Comparison of ENCODE assay signal across 1 cellular context in the genomic region with DNA sequence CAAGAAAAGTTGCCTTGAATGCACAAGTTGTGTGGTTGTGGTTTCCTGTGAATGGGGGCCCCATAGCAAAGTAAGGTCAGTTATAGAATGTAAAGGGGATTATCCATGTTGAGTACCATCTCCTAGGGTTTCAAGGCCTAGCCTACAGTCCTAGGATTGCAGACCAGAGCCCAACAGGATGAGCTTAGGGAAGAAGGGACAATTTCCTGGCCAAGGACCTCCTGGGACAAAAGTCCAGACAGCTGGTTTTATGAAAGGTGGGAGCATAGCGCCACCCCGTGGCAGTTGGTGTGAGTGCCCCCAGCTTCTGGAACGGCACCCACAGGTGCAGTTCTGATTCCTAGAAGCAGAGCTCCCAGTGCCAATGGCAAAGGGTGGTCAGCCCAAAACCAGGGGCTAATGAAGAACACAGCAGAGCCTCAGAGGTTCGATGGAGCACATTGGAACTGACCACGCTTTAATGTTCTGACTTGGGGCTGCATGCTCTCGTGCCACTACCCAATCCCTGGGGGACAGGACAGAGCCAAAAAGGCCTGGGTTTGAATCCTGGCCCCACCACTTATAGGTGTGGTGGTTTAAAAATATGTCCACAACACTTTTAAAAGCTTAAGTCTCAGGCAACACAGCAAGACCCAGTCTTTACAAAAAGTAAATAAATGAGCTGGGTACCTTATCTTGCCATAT.
A peak's percentile ranks its signal among the peaks of the same experiment; 100 is the strongest.
TF ChIP-seq lines count a peak whose summit lies in the region.

No MANE protein-coding gene starts in this region.

TF ChIP-seq in HepG2, 621 proteins besides CTCF, POLR2A, EP300 and RAD21 (continues in another document):
- TF ChIP-seq, protein P1, sequence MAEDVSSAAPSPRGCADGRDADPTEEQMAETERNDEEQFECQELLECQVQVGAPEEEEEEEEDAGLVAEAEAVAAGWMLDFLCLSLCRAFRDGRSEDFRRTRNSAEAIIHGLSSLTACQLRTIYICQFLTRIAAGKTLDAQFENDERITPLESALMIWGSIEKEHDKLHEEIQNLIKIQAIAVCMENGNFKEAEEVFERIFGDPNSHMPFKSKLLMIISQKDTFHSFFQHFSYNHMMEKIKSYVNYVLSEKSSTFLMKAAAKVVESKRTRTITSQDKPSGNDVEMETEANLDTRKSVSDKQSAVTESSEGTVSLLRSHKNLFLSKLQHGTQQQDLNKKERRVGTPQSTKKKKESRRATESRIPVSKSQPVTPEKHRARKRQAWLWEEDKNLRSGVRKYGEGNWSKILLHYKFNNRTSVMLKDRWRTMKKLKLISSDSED (CRISPR knock-in tag; IDR thresholded peaks at IDR 0.05), result no peak
- TF ChIP-seq STAG1 (CRISPR knock-in tag; IDR thresholded peaks at IDR 0.05) (peak; percentile 100), KDM2A (CRISPR knock-in tag; IDR thresholded peaks at IDR 0.05; ENCODE audit: borderline replicate concordance, low read depth) (peak; percentile 47; the same call in 1 of the 2 replicates), CREB1 (IDR thresholded peaks at IDR 0.05) (no peak), CREB1 (CRISPR knock-in tag; IDR thresholded peaks at IDR 0.05) (no peak), ZNF781 (CRISPR knock-in tag; IDR thresholded peaks at IDR 0.05; ENCODE audit: borderline replicate concordance, not compliant biosample characterization) (peak; percentile 62), RORA (CRISPR knock-in tag; IDR thresholded peaks at IDR 0.05) (no peak), KDM3A (CRISPR knock-in tag; IDR thresholded peaks at IDR 0.05; ENCODE audit: low read depth) (peak; percentile 79; the same call in 1 of the 2 replicates), ZNF383 (CRISPR knock-in tag; IDR thresholded peaks at IDR 0.05; ENCODE audit: borderline replicate concordance) (no peak), ETV5 (CRISPR knock-in tag; IDR thresholded peaks at IDR 0.05; ENCODE audit: borderline replicate concordance) (peak; percentile 39; the same call in 1 of the 2 replicates), TBP (CRISPR knock-in tag; IDR thresholded peaks at IDR 0.05) (no peak), PHF21A (CRISPR knock-in tag; IDR thresholded peaks at IDR 0.05) (peak; percentile 44; the same call in 1 of the 2 replicates), SMC3 (IDR thresholded peaks at IDR 0.05; ENCODE audit: low read length) (peak; percentile 94), MXI1 (IDR thresholded peaks at IDR 0.05; ENCODE audit: borderline replicate concordance, low read depth, low read length) (no peak), ZNF501 (CRISPR knock-in tag; IDR thresholded peaks at IDR 0.05) (peak; percentile 82), ZNF264 (CRISPR knock-in tag; IDR thresholded peaks at IDR 0.05) (no peak), SP4 (CRISPR knock-in tag; IDR thresholded peaks at IDR 0.05) (peak; percentile 61), SALL1 (CRISPR knock-in tag; IDR thresholded peaks at IDR 0.05) (peak; percentile 34; the same call in 1 of the 2 replicates), CBX2 (IDR thresholded peaks at IDR 0.05; ENCODE audit: low read depth, low read length) (no peak), CBX2 (CRISPR knock-in tag; IDR thresholded peaks at IDR 0.05; ENCODE audit: low read depth) (no peak), FLYWCH1 (CRISPR knock-in tag; IDR thresholded peaks at IDR 0.05) (peak; percentile 34; the same call in 1 of the 2 replicates), ZSCAN31 (CRISPR knock-in tag; IDR thresholded peaks at IDR 0.05; ENCODE audit: low read depth) (peak; percentile 52; the same call in 1 of the 2 replicates), KAT8 (CRISPR knock-in tag; IDR thresholded peaks at IDR 0.05) (peak; percentile 59; the same call in 1 of the 2 replicates)
- TF ChIP-seq, protein P2, sequence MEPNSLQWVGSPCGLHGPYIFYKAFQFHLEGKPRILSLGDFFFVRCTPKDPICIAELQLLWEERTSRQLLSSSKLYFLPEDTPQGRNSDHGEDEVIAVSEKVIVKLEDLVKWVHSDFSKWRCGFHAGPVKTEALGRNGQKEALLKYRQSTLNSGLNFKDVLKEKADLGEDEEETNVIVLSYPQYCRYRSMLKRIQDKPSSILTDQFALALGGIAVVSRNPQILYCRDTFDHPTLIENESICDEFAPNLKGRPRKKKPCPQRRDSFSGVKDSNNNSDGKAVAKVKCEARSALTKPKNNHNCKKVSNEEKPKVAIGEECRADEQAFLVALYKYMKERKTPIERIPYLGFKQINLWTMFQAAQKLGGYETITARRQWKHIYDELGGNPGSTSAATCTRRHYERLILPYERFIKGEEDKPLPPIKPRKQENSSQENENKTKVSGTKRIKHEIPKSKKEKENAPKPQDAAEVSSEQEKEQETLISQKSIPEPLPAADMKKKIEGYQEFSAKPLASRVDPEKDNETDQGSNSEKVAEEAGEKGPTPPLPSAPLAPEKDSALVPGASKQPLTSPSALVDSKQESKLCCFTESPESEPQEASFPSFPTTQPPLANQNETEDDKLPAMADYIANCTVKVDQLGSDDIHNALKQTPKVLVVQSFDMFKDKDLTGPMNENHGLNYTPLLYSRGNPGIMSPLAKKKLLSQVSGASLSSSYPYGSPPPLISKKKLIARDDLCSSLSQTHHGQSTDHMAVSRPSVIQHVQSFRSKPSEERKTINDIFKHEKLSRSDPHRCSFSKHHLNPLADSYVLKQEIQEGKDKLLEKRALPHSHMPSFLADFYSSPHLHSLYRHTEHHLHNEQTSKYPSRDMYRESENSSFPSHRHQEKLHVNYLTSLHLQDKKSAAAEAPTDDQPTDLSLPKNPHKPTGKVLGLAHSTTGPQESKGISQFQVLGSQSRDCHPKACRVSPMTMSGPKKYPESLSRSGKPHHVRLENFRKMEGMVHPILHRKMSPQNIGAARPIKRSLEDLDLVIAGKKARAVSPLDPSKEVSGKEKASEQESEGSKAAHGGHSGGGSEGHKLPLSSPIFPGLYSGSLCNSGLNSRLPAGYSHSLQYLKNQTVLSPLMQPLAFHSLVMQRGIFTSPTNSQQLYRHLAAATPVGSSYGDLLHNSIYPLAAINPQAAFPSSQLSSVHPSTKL (CRISPR knock-in tag; IDR thresholded peaks at IDR 0.05), result peak; percentile 15; the same call in 1 of the 2 replicates
- TF ChIP-seq, protein P3, sequence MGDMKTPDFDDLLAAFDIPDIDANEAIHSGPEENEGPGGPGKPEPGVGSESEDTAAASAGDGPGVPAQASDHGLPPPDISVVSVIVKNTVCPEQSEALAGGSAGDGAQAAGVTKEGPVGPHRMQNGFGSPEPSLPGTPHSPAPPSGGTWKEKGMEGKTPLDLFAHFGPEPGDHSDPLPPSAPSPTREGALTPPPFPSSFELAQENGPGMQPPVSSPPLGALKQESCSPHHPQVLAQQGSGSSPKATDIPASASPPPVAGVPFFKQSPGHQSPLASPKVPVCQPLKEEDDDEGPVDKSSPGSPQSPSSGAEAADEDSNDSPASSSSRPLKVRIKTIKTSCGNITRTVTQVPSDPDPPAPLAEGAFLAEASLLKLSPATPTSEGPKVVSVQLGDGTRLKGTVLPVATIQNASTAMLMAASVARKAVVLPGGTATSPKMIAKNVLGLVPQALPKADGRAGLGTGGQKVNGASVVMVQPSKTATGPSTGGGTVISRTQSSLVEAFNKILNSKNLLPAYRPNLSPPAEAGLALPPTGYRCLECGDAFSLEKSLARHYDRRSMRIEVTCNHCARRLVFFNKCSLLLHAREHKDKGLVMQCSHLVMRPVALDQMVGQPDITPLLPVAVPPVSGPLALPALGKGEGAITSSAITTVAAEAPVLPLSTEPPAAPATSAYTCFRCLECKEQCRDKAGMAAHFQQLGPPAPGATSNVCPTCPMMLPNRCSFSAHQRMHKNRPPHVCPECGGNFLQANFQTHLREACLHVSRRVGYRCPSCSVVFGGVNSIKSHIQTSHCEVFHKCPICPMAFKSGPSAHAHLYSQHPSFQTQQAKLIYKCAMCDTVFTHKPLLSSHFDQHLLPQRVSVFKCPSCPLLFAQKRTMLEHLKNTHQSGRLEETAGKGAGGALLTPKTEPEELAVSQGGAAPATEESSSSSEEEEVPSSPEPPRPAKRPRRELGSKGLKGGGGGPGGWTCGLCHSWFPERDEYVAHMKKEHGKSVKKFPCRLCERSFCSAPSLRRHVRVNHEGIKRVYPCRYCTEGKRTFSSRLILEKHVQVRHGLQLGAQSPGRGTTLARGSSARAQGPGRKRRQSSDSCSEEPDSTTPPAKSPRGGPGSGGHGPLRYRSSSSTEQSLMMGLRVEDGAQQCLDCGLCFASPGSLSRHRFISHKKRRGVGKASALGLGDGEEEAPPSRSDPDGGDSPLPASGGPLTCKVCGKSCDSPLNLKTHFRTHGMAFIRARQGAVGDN (CRISPR knock-in tag; IDR thresholded peaks at IDR 0.05), result peak; percentile 30; the same call in 1 of the 2 replicates
- TF ChIP-seq, protein P4, sequence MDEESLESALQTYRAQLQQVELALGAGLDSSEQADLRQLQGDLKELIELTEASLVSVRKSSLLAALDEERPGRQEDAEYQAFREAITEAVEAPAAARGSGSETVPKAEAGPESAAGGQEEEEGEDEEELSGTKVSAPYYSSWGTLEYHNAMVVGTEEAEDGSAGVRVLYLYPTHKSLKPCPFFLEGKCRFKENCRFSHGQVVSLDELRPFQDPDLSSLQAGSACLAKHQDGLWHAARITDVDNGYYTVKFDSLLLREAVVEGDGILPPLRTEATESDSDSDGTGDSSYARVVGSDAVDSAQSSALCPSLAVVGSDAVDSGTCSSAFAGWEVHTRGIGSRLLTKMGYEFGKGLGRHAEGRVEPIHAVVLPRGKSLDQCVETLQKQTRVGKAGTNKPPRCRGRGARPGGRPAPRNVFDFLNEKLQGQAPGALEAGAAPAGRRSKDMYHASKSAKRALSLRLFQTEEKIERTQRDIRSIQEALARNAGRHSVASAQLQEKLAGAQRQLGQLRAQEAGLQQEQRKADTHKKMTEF (CRISPR knock-in tag; IDR thresholded peaks at IDR 0.05), result 0 out of 2 replicates have a peak, but pooled peaks have one; percentile 40
- TF ChIP-seq, protein P5, sequence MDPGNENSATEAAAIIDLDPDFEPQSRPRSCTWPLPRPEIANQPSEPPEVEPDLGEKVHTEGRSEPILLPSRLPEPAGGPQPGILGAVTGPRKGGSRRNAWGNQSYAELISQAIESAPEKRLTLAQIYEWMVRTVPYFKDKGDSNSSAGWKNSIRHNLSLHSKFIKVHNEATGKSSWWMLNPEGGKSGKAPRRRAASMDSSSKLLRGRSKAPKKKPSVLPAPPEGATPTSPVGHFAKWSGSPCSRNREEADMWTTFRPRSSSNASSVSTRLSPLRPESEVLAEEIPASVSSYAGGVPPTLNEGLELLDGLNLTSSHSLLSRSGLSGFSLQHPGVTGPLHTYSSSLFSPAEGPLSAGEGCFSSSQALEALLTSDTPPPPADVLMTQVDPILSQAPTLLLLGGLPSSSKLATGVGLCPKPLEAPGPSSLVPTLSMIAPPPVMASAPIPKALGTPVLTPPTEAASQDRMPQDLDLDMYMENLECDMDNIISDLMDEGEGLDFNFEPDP (CRISPR knock-in tag; conservative IDR thresholded peaks at IDR 0.05), result no peak
- TF ChIP-seq, protein P6, sequence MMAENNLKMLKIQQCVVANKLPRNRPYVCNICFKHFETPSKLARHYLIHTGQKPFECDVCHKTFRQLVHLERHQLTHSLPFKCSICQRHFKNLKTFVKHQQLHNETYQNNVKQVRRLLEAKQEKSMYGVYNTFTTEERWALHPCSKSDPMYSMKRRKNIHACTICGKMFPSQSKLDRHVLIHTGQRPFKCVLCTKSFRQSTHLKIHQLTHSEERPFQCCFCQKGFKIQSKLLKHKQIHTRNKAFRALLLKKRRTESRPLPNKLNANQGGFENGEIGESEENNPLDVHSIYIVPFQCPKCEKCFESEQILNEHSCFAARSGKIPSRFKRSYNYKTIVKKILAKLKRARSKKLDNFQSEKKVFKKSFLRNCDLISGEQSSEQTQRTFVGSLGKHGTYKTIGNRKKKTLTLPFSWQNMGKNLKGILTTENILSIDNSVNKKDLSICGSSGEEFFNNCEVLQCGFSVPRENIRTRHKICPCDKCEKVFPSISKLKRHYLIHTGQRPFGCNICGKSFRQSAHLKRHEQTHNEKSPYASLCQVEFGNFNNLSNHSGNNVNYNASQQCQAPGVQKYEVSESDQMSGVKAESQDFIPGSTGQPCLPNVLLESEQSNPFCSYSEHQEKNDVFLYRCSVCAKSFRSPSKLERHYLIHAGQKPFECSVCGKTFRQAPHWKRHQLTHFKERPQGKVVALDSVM (CRISPR knock-in tag; IDR thresholded peaks at IDR 0.05), result peak; percentile 62
- TF ChIP-seq, protein P7, sequence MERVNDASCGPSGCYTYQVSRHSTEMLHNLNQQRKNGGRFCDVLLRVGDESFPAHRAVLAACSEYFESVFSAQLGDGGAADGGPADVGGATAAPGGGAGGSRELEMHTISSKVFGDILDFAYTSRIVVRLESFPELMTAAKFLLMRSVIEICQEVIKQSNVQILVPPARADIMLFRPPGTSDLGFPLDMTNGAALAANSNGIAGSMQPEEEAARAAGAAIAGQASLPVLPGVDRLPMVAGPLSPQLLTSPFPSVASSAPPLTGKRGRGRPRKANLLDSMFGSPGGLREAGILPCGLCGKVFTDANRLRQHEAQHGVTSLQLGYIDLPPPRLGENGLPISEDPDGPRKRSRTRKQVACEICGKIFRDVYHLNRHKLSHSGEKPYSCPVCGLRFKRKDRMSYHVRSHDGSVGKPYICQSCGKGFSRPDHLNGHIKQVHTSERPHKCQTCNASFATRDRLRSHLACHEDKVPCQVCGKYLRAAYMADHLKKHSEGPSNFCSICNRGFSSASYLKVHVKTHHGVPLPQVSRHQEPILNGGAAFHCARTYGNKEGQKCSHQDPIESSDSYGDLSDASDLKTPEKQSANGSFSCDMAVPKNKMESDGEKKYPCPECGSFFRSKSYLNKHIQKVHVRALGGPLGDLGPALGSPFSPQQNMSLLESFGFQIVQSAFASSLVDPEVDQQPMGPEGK (CRISPR knock-in tag; IDR thresholded peaks at IDR 0.05), result 0 out of 2 replicates have a peak, but pooled peaks have one; percentile 19
- TF ChIP-seq, protein P8, sequence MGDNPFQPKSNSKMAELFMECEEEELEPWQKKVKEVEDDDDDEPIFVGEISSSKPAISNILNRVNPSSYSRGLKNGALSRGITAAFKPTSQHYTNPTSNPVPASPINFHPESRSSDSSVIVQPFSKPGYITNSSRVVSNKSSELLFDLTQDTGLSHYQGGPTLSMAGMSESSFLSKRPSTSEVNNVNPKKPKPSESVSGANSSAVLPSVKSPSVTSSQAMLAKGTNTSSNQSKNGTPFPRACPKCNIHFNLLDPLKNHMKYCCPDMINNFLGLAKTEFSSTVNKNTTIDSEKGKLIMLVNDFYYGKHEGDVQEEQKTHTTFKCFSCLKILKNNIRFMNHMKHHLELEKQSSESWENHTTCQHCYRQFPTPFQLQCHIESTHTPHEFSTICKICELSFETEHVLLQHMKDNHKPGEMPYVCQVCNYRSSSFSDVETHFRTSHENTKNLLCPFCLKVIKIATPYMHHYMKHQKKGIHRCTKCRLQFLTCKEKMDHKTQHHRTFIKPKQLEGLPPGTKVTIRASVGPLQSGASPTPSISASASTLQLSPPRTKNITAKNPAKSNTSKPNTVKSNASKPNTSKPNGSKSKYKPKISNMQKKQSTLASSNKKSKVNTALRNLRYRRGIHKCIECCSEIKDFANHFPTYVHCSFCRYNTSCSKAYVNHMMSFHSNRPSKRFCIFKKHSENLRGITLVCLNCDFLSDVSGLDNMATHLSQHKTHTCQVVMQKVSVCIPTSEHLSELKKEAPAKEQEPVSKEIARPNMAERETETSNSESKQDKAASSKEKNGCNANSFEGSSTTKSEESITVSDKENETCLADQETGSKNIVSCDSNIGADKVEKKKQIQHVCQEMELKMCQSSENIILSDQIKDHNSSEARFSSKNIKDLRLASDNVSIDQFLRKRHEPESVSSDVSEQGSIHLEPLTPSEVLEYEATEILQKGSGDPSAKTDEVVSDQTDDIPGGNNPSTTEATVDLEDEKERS (CRISPR knock-in tag; IDR thresholded peaks at IDR 0.05), result no peak
- TF ChIP-seq, protein P9, sequence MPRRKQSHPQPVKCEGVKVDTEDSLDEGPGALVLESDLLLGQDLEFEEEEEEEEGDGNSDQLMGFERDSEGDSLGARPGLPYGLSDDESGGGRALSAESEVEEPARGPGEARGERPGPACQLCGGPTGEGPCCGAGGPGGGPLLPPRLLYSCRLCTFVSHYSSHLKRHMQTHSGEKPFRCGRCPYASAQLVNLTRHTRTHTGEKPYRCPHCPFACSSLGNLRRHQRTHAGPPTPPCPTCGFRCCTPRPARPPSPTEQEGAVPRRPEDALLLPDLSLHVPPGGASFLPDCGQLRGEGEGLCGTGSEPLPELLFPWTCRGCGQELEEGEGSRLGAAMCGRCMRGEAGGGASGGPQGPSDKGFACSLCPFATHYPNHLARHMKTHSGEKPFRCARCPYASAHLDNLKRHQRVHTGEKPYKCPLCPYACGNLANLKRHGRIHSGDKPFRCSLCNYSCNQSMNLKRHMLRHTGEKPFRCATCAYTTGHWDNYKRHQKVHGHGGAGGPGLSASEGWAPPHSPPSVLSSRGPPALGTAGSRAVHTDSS (CRISPR knock-in tag; conservative IDR thresholded peaks at IDR 0.05), result no peak
